17 cellular contexts compared by ENCODE assay signal in genomic region chr4:61714387-61714890, GRCh38.
DNase-seq lines count a peak whose midpoint lies in the region; ATAC-seq and TF ChIP-seq lines count a peak whose summit lies in the region.
"Had no signal": no experiment of that assay in that cellular context is flagged by ENCODE, and none has a peak within 500 bp of the region (broad histone marks: within the 10 kb centered on the region; RNA-seq: fewer than 3 reads in every experiment).

No MANE protein-coding gene starts in this region.

- H3K4me2 ChIP-seq in neural progenitor cell = no peak overlapping the region
- H3K4me2 ChIP-seq: BLaER1 treated with 17β-estradiol and CSF1 and Interleukin-3, amounts not matched to agents 10 nM and 100 nM had no signal

- no peak overlapping the region for H3K4me3 Mint-ChIP-seq in WTC11
- H3K4me3 Mint-ChIP-seq in neural progenitor cell = no peak overlapping the region
- no peak overlapping the region for H3K4me3 Mint-ChIP-seq in T-helper 17 cell
- H3K4me3 Mint-ChIP-seq: B cell; CD4-positive, CD25-positive, alpha-beta regulatory T cell; CD8-positive, alpha-beta memory T cell; H9; IgD-negative memory B cell had no signal

- H3K4me1 Mint-ChIP-seq in WTC11 (peaks cover 12% of the 10 kb centered on the region), neural progenitor cell (peaks cover 2% of the 10 kb centered on the region), T-helper 17 cell (no peaks in the 10 kb centered on the region)
- H3K4me1 Mint-ChIP-seq: B cell; CD4-positive, CD25-positive, alpha-beta regulatory T cell; CD8-positive, alpha-beta memory T cell; IgD-negative memory B cell had no signal

- no peak overlapping the region for H3K9ac ChIP-seq in neural progenitor cell
- H3K9ac ChIP-seq: BLaER1 treated with 17β-estradiol and CSF1 and Interleukin-3, amounts not matched to agents 10 nM and 100 nM had no signal

- no peaks in the 10 kb centered on the region for H3F3A ChIP-seq in neural progenitor cell (ENCODE audit: low read depth)

- no peak for TF ChIP-seq CTCF in heart right ventricle (IDR thresholded peaks at IDR 0.05)
- no peak for TF ChIP-seq CTCF in WTC11 (IDR thresholded peaks at IDR 0.05)
- no peak for TF ChIP-seq CTCF in neural progenitor cell (IDR thresholded peaks at IDR 0.05)

- H3K4me3 ChIP-seq in heart right ventricle = no peak overlapping the region
- H3K4me3 ChIP-seq in right cardiac atrium (ENCODE audit: low read length) = no peak overlapping the region
- no peak overlapping the region for H3K4me3 ChIP-seq in neural progenitor cell
- H3K4me3 ChIP-seq: BLaER1 treated with 17β-estradiol and CSF1 and Interleukin-3, amounts not matched to agents 10 nM and 100 nM had no signal

- H3K27ac ChIP-seq in heart right ventricle (no peak overlapping the region), right cardiac atrium (ENCODE audit: low read length) (no peak overlapping the region), neural progenitor cell (peak overlapping the region; percentile 16)
- H3K27ac ChIP-seq: BLaER1 treated with 17β-estradiol and CSF1 and Interleukin-3, amounts not matched to agents 10 nM and 100 nM had no signal

- H3K27ac Mint-ChIP-seq in WTC11 (no peak overlapping the region; the same call in 1 of the 2 replicates), neural progenitor cell (no peak overlapping the region), T-helper 17 cell (no peak overlapping the region)
- H3K27ac Mint-ChIP-seq: B cell; CD4-positive, CD25-positive, alpha-beta regulatory T cell; CD8-positive, alpha-beta memory T cell; IgD-negative memory B cell had no signal

- H3K36me3 Mint-ChIP-seq in WTC11 (no peaks in the 10 kb centered on the region), neural progenitor cell (peaks cover 7% of the 10 kb centered on the region), T-helper 17 cell (ENCODE audit: low read depth) (no peaks in the 10 kb centered on the region)
- H3K36me3 Mint-ChIP-seq: CD4-positive, CD25-positive, alpha-beta regulatory T cell; CD8-positive, alpha-beta memory T cell; IgD-negative memory B cell had no signal

- 66 to 75% methylated on average over 4 of the region's 4 CpGs for WGBS in heart right ventricle, 2 donors
- 63% methylated on average over 4 of the region's 4 CpGs for WGBS in right cardiac atrium

- POLR2A ChIA-PET in WTC11 (lab: Charles Lee) = no interaction called here

- intact Hi-C loops in heart right ventricle (cut with DNase I) (no loop called here), right cardiac atrium (cut with DNase I) (no loop called here)

- H3K27me3 Mint-ChIP-seq in WTC11 (ENCODE audit: low read depth) (no peaks in the 10 kb centered on the region), neural progenitor cell (ENCODE audit: insufficient read depth, low read depth) (no peaks in the 10 kb centered on the region), T-helper 17 cell (no peaks in the 10 kb centered on the region)
- H3K27me3 Mint-ChIP-seq: B cell; CD4-positive, CD25-positive, alpha-beta regulatory T cell; CD8-positive, alpha-beta memory T cell; IgD-negative memory B cell had no signal

- H4K20me1 ChIP-seq in neural progenitor cell (ENCODE audit: low read depth) = no peaks in the 10 kb centered on the region
- H4K20me1 ChIP-seq: BLaER1 treated with 17β-estradiol and CSF1 and Interleukin-3, amounts not matched to agents 10 nM and 100 nM had no signal

- DNase-seq in heart right ventricle (no peak), right cardiac atrium (no peak), WTC11 (ENCODE audit: low spot score) (no peak), iPS-NIHi11 (ENCODE audit: low spot score) (peak; percentile 7), neural progenitor cell (ENCODE audit: low spot score) (no peak), SHP77 (lab: John Stamatoyannopoulos, UW) (no peak), T-helper 17 cell (no peak)
- DNase-seq: CD4-positive, CD25-positive, alpha-beta regulatory T cell; CD8-positive, alpha-beta memory T cell; COR-L47; GDM1; GOT3; H9 had no signal

- ATAC-seq in heart right ventricle = peak in 5 of 8 donors; percentile 35 to 76 (median 55)
- no peak for ATAC-seq in right cardiac atrium
- ATAC-seq in WTC11 = peak; percentile 68
- no peak for ATAC-seq in T-helper 17 cell
- ATAC-seq: HepG2 had no signal

- H3K4me1 ChIP-seq in heart right ventricle = peaks cover 0 to 5% (median 0%) of the 10 kb centered on the region in 9 donors
- H3K4me1 ChIP-seq in right cardiac atrium (ENCODE audit: control insufficient read depth, insufficient read depth, low read length) = no peaks in the 10 kb centered on the region
- H3K4me1 ChIP-seq in neural progenitor cell = peaks cover 12% of the 10 kb centered on the region
- H3K4me1 ChIP-seq: BLaER1 treated with 17β-estradiol and CSF1 and Interleukin-3, amounts not matched to agents 10 nM and 100 nM had no signal

- CTCF ChIA-PET in WTC11 (lab: Charles Lee) = no interaction called here

- H2AFZ ChIP-seq in neural progenitor cell (replicated peaks) = no peak overlapping the region

- H3K9me3 ChIP-seq in heart right ventricle (no peaks in the 10 kb centered on the region), right cardiac atrium (ENCODE audit: control insufficient read depth, low read length) (no peaks in the 10 kb centered on the region), neural progenitor cell (ENCODE audit: low read depth) (no peaks in the 10 kb centered on the region), T-helper 17 cell (ENCODE audit: control insufficient read depth, low read length, poor library complexity, severe bottlenecking) (no peaks in the 10 kb centered on the region)
- H3K9me3 ChIP-seq: BLaER1 treated with 17β-estradiol and CSF1 and Interleukin-3, amounts not matched to agents 10 nM and 100 nM had no signal

- no peaks in the 10 kb centered on the region for H3K36me3 ChIP-seq in heart right ventricle
- H3K36me3 ChIP-seq in neural progenitor cell = no peaks in the 10 kb centered on the region
- H3K36me3 ChIP-seq: BLaER1 treated with 17β-estradiol and CSF1 and Interleukin-3, amounts not matched to agents 10 nM and 100 nM had no signal

- no peaks in the 10 kb centered on the region for H3K79me2 ChIP-seq in neural progenitor cell (ENCODE audit: low read depth)

- H3K9me3 Mint-ChIP-seq in WTC11 = no peaks in the 10 kb centered on the region
- H3K9me3 Mint-ChIP-seq in neural progenitor cell = no peaks in the 10 kb centered on the region
- H3K9me3 Mint-ChIP-seq: H9 had no signal

- H3K27me3 ChIP-seq in heart right ventricle (no peaks in the 10 kb centered on the region), right cardiac atrium (ENCODE audit: control insufficient read depth, insufficient read depth) (no peaks in the 10 kb centered on the region), neural progenitor cell (no peaks in the 10 kb centered on the region)
- H3K27me3 ChIP-seq: BLaER1 treated with 17β-estradiol and CSF1 and Interleukin-3, amounts not matched to agents 10 nM and 100 nM had no signal

TF ChIP-seq in WTC11, 78 proteins besides CTCF, POLR2A, EP300 and RAD21 (continues in another document):
- TF ChIP-seq STAT6 (CRISPR knock-in tag; conservative IDR thresholded peaks at IDR 0.05; ENCODE audit: low read depth) (no peak), TEAD1 (CRISPR knock-in tag; IDR thresholded peaks at IDR 0.05) (no peak), ZNF532 (CRISPR knock-in tag; IDR thresholded peaks at IDR 0.05; ENCODE audit: borderline replicate concordance) (no peak), GTF2I (CRISPR knock-in tag; conservative IDR thresholded peaks at IDR 0.05) (no peak), SP1 (CRISPR knock-in tag; conservative IDR thresholded peaks at IDR 0.05) (no peak)

Comparison
In these comparisons a context has a peak if more than half of its experiments do, and no peak if none do; other contexts are left out.
1. ATAC-seq: peak in heart right ventricle (5 of 8) and WTC11 (single experiment); none in right cardiac atrium (0 of 2) and T-helper 17 cell (single experiment).